8 cellular contexts compared by ENCODE assay signal in genomic region chr20:62642666-62643520, GRCh38. TPM values are rescaled to one million over a fixed set of nuclear protein-coding genes. Genes with fewer than 3 reads are reported as not detected.
A peak's percentile ranks its signal among the peaks of the same experiment; 100 is the strongest.
DNase-seq lines count a peak whose midpoint lies in the region; ATAC-seq and TF ChIP-seq lines count a peak whose summit lies in the region.

No MANE protein-coding gene starts in this region.

- no peaks in the 10 kb centered on the region for H3K9me2 ChIP-seq in OCI-LY1 (ENCODE audit: low read depth, low read length)

- peak overlapping the region; percentile 19; the same call in 1 of the 2 replicates for H3K9ac ChIP-seq in OCI-LY1 (ENCODE audit: low read length)

- no peak overlapping the region for H2AFZ ChIP-seq in OCI-LY1 (ENCODE audit: low read length)

- no peaks in the 10 kb centered on the region for H4K20me1 ChIP-seq in OCI-LY1 (ENCODE audit: insufficient read depth, low read length)

- TF ChIP-seq CTCF in GM13977 (IDR thresholded peaks at IDR 0.05; ENCODE audit: extremely low read depth, insufficient read depth, missing control alignments) (no peak), OCI-LY1 (IDR thresholded peaks at IDR 0.05; ENCODE audit: low read length) (no peak), cardiac muscle cell (IDR thresholded peaks at IDR 0.05; ENCODE audit: low read depth, low read length) (no peak), retinal pigment epithelial cell (conservative IDR thresholded peaks at IDR 0.05; ENCODE audit: low read depth, low read length) (no peak)

- no peaks in the 10 kb centered on the region for H3K79me2 ChIP-seq in OCI-LY1 (ENCODE audit: insufficient read depth, low read length)

- H3K4me2 ChIP-seq in OCI-LY1 (ENCODE audit: low read length), result peak overlapping the region; percentile 55

- no peaks in the 10 kb centered on the region for H3F3A ChIP-seq in OCI-LY1 (ENCODE audit: insufficient read depth, low read length)

- in situ Hi-C loops in GM13977 (cut with MboI; ENCODE audit: low pct_unique_long_range_greater_than_20kb, low sequenced_read_pairs, unreplicated experiment), result no loop called here

- H3K9me3 ChIP-seq in OCI-LY1 (ENCODE audit: low read length), result no peaks in the 10 kb centered on the region
- no peaks in the 10 kb centered on the region for H3K9me3 ChIP-seq in cardiac muscle cell (ENCODE audit: low read depth)

- no peaks in the 10 kb centered on the region for H3K36me3 ChIP-seq in OCI-LY1 (ENCODE audit: insufficient read depth, low read length)
- H3K36me3 ChIP-seq in cardiac muscle cell, result no peaks in the 10 kb centered on the region

- DNase-seq in GM13977 (ENCODE audit: low spot score) (peak; percentile 70), cardiac muscle cell (ENCODE audit: low read depth in 1 of 2, low spot score in 1 of 2) (peak in 1 of 2 donors; percentile 40), retinal pigment epithelial cell (ENCODE audit: low read depth) (no peak), DMS153 treated with DMSO at 0.1 percent for 48 hours (lab: John Stamatoyannopoulos, UW; ENCODE audit: unreplicated experiment) (no peak), cortex of kidney (lab: John Stamatoyannopoulos, UW) (no peak)
- peak; percentile 52 for DNase-seq in activated effector memory CD4-positive, alpha-beta T cell treated with Interleukin-2 at 50 U/mL for 16 hours

- H3K4me1 ChIP-seq in OCI-LY1 (ENCODE audit: insufficient read depth, low read length, severe bottlenecking) (peaks cover 6% of the 10 kb centered on the region), cardiac muscle cell (ENCODE audit: low read depth) (no peaks in the 10 kb centered on the region)

- H3K4me3 ChIP-seq in OCI-LY1 (ENCODE audit: low read depth, low read length, poor library complexity, severe bottlenecking), result peak overlapping the region; percentile 52
- peak overlapping the region; percentile 44 for H3K4me3 ChIP-seq in cardiac muscle cell
- peak overlapping the region; percentile 54 for H3K4me3 ChIP-seq in retinal pigment epithelial cell (ENCODE audit: low read length)

- peak; percentile 20 for ATAC-seq in HG02840 (IDR thresholded peaks at IDR 0.05; ENCODE audit: low FRiP score, unreplicated experiment)

- H3K27me3 ChIP-seq in OCI-LY1 (ENCODE audit: insufficient read depth, low read length) (peaks cover 5% of the 10 kb centered on the region), cardiac muscle cell (peaks cover 69% of the 10 kb centered on the region)

- no peak overlapping the region for H3K27ac ChIP-seq in OCI-LY1 (ENCODE audit: low read depth, low read length, poor library complexity, severe bottlenecking)
- no peak overlapping the region for H3K27ac ChIP-seq in cardiac muscle cell

RNA-seq across cellular contexts. Expression of gene SLCO4A1, which starts 0.6 kb away (rescaled TPM):
- 0.15 and 1.4 TPM in 2 replicates for total RNA-seq in cardiac muscle cell
- 0.67 and 1.0 TPM in 2 replicates for polyA plus RNA-seq in cardiac muscle cell

Comparison
In these comparisons a context has a peak if more than half of its experiments do, and no peak if none do; other contexts are left out.
1. DNase-seq: peak in GM13977 (single experiment) and activated effector memory CD4-positive, alpha-beta T cell treated with Interleukin-2 at 50 U/mL for 16 hours (single experiment); none in retinal pigment epithelial cell (single experiment), DMS153 treated with DMSO at 0.1 percent for 48 hours (single experiment) and cortex of kidney (single experiment).
2. Peak in every context shown above with its lines, with median percentiles within 50 percentile points of each other: H3K4me3 ChIP-seq.